Comparison of ENCODE assay signal across 8 cellular contexts in the genomic region with DNA sequence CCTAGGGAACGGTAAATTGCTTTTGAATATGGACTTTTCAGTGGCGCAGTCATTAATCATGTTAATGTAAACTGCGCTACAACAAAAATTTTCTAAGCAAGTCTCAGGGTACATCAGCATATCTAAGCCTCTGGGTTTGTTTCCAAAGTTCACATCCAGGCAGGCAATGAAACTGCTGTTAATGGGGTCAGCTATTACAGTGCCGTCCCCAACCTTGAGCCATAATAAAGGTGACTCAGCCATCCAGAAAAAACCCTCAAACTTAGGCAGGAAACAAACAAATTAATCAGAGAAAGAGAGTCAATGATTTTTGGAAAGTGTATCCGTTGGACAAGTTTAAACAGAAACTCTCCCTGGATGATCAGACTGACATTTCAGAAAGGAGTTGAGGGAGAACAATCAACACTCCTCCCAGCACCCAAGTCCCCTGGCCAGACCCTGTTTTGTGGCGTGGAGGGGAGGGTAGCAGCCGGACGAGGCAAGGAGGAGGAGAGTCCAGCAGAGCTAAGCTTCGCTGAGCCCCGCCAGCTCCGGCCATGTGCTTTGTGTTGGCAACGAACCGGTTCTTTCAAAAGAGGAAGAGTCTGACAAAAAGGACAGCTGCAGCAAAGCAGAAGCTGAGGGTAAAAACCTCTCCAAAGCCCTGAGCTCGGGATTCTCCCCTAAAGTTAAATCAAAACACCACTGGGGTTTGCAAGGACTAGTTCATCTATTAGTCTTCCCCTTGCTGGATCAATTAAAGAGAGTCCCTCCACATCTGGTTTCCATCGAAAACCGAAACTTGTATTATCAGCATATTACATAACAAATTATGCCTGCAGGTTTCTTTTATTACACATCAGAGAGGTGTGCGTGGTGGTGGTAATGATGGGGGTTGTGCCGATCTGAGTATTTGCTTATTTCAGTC. TPM values are rescaled to one million over a fixed set of nuclear protein-coding genes. Genes with fewer than 3 reads are reported as not detected.
DNase-seq lines count a peak whose midpoint lies in the region; ATAC-seq, FAIRE-seq and TF ChIP-seq lines count a peak whose summit lies in the region.

No MANE protein-coding gene starts in this region.

- peaks cover 84% of the 10 kb centered on the region for H3K4me1 ChIP-seq in CD4-positive, CD25-positive, alpha-beta regulatory T cell (ENCODE audit: control insufficient read depth, insufficient read depth, low read length, poor library complexity, severe bottlenecking)
- peaks cover 76% of the 10 kb centered on the region for H3K4me1 ChIP-seq in keratinocyte (ENCODE audit: control insufficient read depth, extremely low read depth, insufficient read depth, low read length)

- peak overlapping the region; percentile 83 for H3K9ac ChIP-seq in keratinocyte (ENCODE audit: control insufficient read depth, extremely low read depth, insufficient read depth, low read length)

- peaks cover 57% of the 10 kb centered on the region for H3K79me2 ChIP-seq in keratinocyte (ENCODE audit: control insufficient read depth, insufficient read depth, low read length)

- ATAC-seq in CD4-positive, CD25-positive, alpha-beta regulatory T cell (ENCODE audit: low read depth in 2 of 2) = peak; percentile 12 to 16
- peak; percentile 18 for ATAC-seq in GM19467 (IDR thresholded peaks at IDR 0.05; ENCODE audit: unreplicated experiment)

- H3K36me3 ChIP-seq in CD4-positive, CD25-positive, alpha-beta regulatory T cell (ENCODE audit: control insufficient read depth, insufficient read depth, low read length) = peaks cover 3% of the 10 kb centered on the region
- H3K36me3 ChIP-seq in keratinocyte (ENCODE audit: control insufficient read depth in 2 of 2, extremely low read depth in 1 of 2, insufficient read depth in 2 of 2, low read length in 2 of 2) = no peaks in the 10 kb centered on the region

- H3K9me3 ChIP-seq in CD4-positive, CD25-positive, alpha-beta regulatory T cell (ENCODE audit: control insufficient read depth in 2 of 2, low read length in 2 of 2) = no peaks in the 10 kb centered on the region
- H3K9me3 ChIP-seq in keratinocyte (ENCODE audit: control insufficient read depth, low read depth, low read length) = no peaks in the 10 kb centered on the region

- TF ChIP-seq CTCF in keratinocyte (optimal IDR thresholded peaks at IDR 0.05 in 1 of 3, IDR thresholded peaks at IDR 0.05 in 1 of 3, conservative IDR thresholded peaks at IDR 0.05 in 1 of 3; ENCODE audit: extremely low read depth in 1 of 3, insufficient read depth in 2 of 3, low read length in 3 of 3) = no peak

- DNase-seq in CD4-positive, CD25-positive, alpha-beta regulatory T cell = no peak
- DNase-seq in LHCN-M2 (ENCODE audit: low read depth) (peak; percentile 66), astrocyte of the hippocampus (ENCODE audit: low read depth, low spot score) (peak; percentile 52), keratinocyte (ENCODE audit: low read depth, low spot score) (no peak), NCI-H2227 treated with DMSO at 0.1 percent for 48 hours (lab: John Stamatoyannopoulos, UW) (no peak), cortex of kidney (lab: John Stamatoyannopoulos, UW) (no peak)

- peaks cover 19% of the 10 kb centered on the region for H3K36me3 Mint-ChIP-seq in CD4-positive, CD25-positive, alpha-beta regulatory T cell
- peaks cover 5% of the 10 kb centered on the region for H3K36me3 Mint-ChIP-seq in stimulated activated naive CD8-positive, alpha-beta T cell treated with anti-CD3 and anti-CD28 coated beads, Interleukin-15, Interleukin-2, amounts not matched to agents 100 ng/mL and 50 ng/mL, for 24 hours (ENCODE audit: low read depth)

- FAIRE-seq in keratinocyte (lab: Jason Lieb, UNC) = peak; percentile 80

- peak overlapping the region; percentile 89 to 99 (median 98) for H3K4me3 Mint-ChIP-seq in CD4-positive, CD25-positive, alpha-beta regulatory T cell
- H3K4me3 Mint-ChIP-seq in stimulated activated naive CD8-positive, alpha-beta T cell treated with anti-CD3 and anti-CD28 coated beads, Interleukin-15, Interleukin-2, amounts not matched to agents 100 ng/mL and 50 ng/mL, for 24 hours = peak overlapping the region; percentile 77

- H3K9me3 Mint-ChIP-seq in CD4-positive, CD25-positive, alpha-beta regulatory T cell = no peaks in the 10 kb centered on the region
- H3K9me3 Mint-ChIP-seq in stimulated activated naive CD8-positive, alpha-beta T cell treated with anti-CD3 and anti-CD28 coated beads, Interleukin-15, Interleukin-2, amounts not matched to agents 100 ng/mL and 50 ng/mL, for 24 hours = no peaks in the 10 kb centered on the region

- peak overlapping the region; percentile 85 for H3K4me3 ChIP-seq in CD4-positive, CD25-positive, alpha-beta regulatory T cell (ENCODE audit: low read depth, low read length)
- peak overlapping the region; percentile 5 to 90 (median 77) for H3K4me3 ChIP-seq in keratinocyte (ENCODE audit: control insufficient read depth in 2 of 3, extremely low read depth in 1 of 3, insufficient read depth in 2 of 3, low read depth in 1 of 3, low read length in 3 of 3)

- peak overlapping the region; percentile 96 for H3K27ac ChIP-seq in CD4-positive, CD25-positive, alpha-beta regulatory T cell (ENCODE audit: insufficient read depth, low read length, poor library complexity, severe bottlenecking)
- peak overlapping the region; percentile 87 for H3K27ac ChIP-seq in keratinocyte (ENCODE audit: control insufficient read depth, insufficient read depth, low read length)

- H3K27ac Mint-ChIP-seq in CD4-positive, CD25-positive, alpha-beta regulatory T cell = peak overlapping the region; percentile 91 to 97 (median 92)
- H3K27ac Mint-ChIP-seq in stimulated activated naive CD8-positive, alpha-beta T cell treated with anti-CD3 and anti-CD28 coated beads, Interleukin-15, Interleukin-2, amounts not matched to agents 100 ng/mL and 50 ng/mL, for 24 hours = peak overlapping the region; percentile 70

- peaks cover 2% of the 10 kb centered on the region for H3K9me1 ChIP-seq in keratinocyte (ENCODE audit: control insufficient read depth, extremely low read depth, insufficient read depth, low read length)

- dilution Hi-C loops in keratinocyte (cut with MboI; ENCODE audit: extremely low pct_ligation_motif_present, low sequenced_read_pairs) = no loop called here

- no peaks in the 10 kb centered on the region for H3K27me3 ChIP-seq in CD4-positive, CD25-positive, alpha-beta regulatory T cell (ENCODE audit: control insufficient read depth, insufficient read depth, low read length)
- no peaks in the 10 kb centered on the region for H3K27me3 ChIP-seq in keratinocyte (ENCODE audit: control insufficient read depth, extremely low read depth, insufficient read depth, low read length)

- H3K4me2 ChIP-seq in keratinocyte (ENCODE audit: control insufficient read depth, extremely low read depth, insufficient read depth, low read depth, low read length) = peak overlapping the region; percentile 98

- H2AFZ ChIP-seq in keratinocyte (ENCODE audit: control insufficient read depth, low read length) = peak overlapping the region; percentile 17

- H3K4me1 Mint-ChIP-seq in CD4-positive, CD25-positive, alpha-beta regulatory T cell = peaks cover 27 to 83% (median 66%) of the 10 kb centered on the region in 4 donors
- H3K4me1 Mint-ChIP-seq in stimulated activated naive CD8-positive, alpha-beta T cell treated with anti-CD3 and anti-CD28 coated beads, Interleukin-15, Interleukin-2, amounts not matched to agents 100 ng/mL and 50 ng/mL, for 24 hours (ENCODE audit: low read depth) = peaks cover 85% of the 10 kb centered on the region

- no peaks in the 10 kb centered on the region for H4K20me1 ChIP-seq in keratinocyte (ENCODE audit: control insufficient read depth, extremely low read depth, insufficient read depth, low read length)

- H3K27me3 Mint-ChIP-seq in CD4-positive, CD25-positive, alpha-beta regulatory T cell = no peaks in the 10 kb centered on the region
- H3K27me3 Mint-ChIP-seq in stimulated activated naive CD8-positive, alpha-beta T cell treated with anti-CD3 and anti-CD28 coated beads, Interleukin-15, Interleukin-2, amounts not matched to agents 100 ng/mL and 50 ng/mL, for 24 hours = peaks cover 20% of the 10 kb centered on the region

RNA-seq across cellular contexts. Expression of a gene that starts 3.6 kb away (rescaled TPM):
- 116 TPM for total RNA-seq in CD4-positive, CD25-positive, alpha-beta regulatory T cell
- 10 to 100 TPM in 3 of 4 donors, 1 to 10 TPM in 1; 5.8 to 22.2 (median 14.4) TPM for polyA plus RNA-seq in CD4-positive, CD25-positive, alpha-beta regulatory T cell
- 22.3 and 31.5 TPM in 2 replicates for total RNA-seq in LHCN-M2 (2014; rRNA removed)
- 9.2 TPM for polyA plus RNA-seq in LHCN-M2 (2012)
- polyA plus RNA-seq in keratinocyte = 8.6 to 13.2 TPM (median 9.0 TPM) in 3 replicates
- polyA plus RNA-seq in keratinocyte (2011; ENCODE audit: low read depth) = 4.1 TPM
- 5.6 and 8.3 TPM in 2 replicates for polyA plus RNA-seq in keratinocyte (2011; cell fraction: cytosol; rRNA removed)
- 12.2 and 14.8 TPM in 2 replicates for polyA plus RNA-seq in keratinocyte (2011; cell fraction: nucleus; rRNA removed)
- polyA plus RNA-seq in keratinocyte (2012; ENCODE audit: low replicate concordance) = 9.6 and 13.6 TPM in 2 replicates
- polyA minus RNA-seq in keratinocyte = 24.9 to 47.9 TPM (median 32.6 TPM) in 3 replicates
- polyA minus RNA-seq in keratinocyte (2011; cell fraction: cytosol; rRNA and poly(A)+ RNA removed) = 32.8 TPM
- polyA minus RNA-seq in keratinocyte (2011; cell fraction: nucleus; rRNA and poly(A)+ RNA removed) = 23.2 and 32.0 TPM in 2 replicates

RNA-seq across cellular contexts. Expression of a gene that starts 51.1 kb away (rescaled TPM):
- total RNA-seq in CD4-positive, CD25-positive, alpha-beta regulatory T cell = 15.9 TPM
- polyA plus RNA-seq in CD4-positive, CD25-positive, alpha-beta regulatory T cell = 10 to 100 TPM; 18.0 to 30.5 (median 27.0) TPM
- total RNA-seq in LHCN-M2 (2014; rRNA removed) = 27.6 and 37.1 TPM in 2 replicates
- 10.0 TPM for polyA plus RNA-seq in LHCN-M2 (2012)
- polyA plus RNA-seq in keratinocyte = 10.5 to 19.1 TPM (median 12.3 TPM) in 3 replicates
- polyA plus RNA-seq in keratinocyte (2011; ENCODE audit: low read depth) = 6.3 TPM
- 9.4 and 17.5 TPM in 2 replicates for polyA plus RNA-seq in keratinocyte (2011; cell fraction: cytosol; rRNA removed)
- polyA plus RNA-seq in keratinocyte (2011; cell fraction: nucleus; rRNA removed) = 10.0 and 16.0 TPM in 2 replicates
- 8.4 and 13.2 TPM in 2 replicates for polyA plus RNA-seq in keratinocyte (2012; ENCODE audit: low replicate concordance)
- polyA minus RNA-seq in keratinocyte = 1.2 to 17.1 TPM (median 7.4 TPM) in 3 replicates
- polyA minus RNA-seq in keratinocyte (2011; cell fraction: cytosol; rRNA and poly(A)+ RNA removed) = 17.6 TPM
- polyA minus RNA-seq in keratinocyte (2011; cell fraction: nucleus; rRNA and poly(A)+ RNA removed) = 8.1 and 13.6 TPM in 2 replicates

Comparison
In these comparisons a context has a peak if more than half of its experiments do, and no peak if none do; other contexts are left out.
1. DNase-seq: peak in LHCN-M2 (single experiment) and astrocyte of the hippocampus (single experiment); none in CD4-positive, CD25-positive, alpha-beta regulatory T cell (0 of 3), keratinocyte (single experiment), NCI-H2227 treated with DMSO at 0.1 percent for 48 hours (single experiment) and cortex of kidney (single experiment).